In the genomic region with DNA sequence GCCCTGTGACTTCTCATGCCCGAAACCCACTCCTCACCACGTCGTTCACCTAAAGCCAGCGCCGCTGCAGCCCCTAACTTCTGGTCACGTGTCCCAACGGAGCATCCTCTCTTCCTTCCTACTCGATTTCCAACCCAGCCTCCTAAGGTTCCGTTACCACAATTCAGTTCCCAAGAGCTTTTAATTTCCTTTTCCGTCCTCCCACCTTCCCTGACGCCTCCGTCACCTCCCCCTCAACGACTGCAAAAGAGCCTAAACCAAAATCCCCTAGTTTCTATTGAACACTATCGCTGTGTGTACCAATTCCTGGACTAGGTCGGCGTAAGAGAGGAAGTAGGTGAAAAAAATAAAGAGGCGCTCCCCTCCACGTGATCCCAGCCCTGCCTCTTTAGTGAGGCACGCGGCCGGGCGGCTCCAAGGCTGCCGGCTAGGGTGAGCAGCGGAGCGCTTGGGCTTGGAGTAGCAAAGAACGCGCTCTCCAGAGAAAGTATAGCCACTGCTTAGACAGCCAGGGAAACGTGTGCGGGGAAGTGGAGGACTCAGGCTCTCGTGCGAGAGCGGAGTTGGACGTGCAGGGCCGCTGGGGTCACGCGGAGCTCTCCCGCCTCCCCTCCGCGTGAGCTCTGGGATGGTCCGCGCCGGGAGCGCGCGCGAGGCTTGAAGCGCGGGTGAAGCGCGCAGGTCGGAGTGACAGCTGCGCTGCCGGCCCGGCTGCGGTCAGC, we compare ENCODE assay signal across 1 cellular context.
TF ChIP-seq lines count a peak whose summit lies in the region.

A gene (plus strand): TSS at position 685 of the 722 bp plus-strand sequence.
A gene (minus strand): TSS at position 82 of the 722 bp plus-strand sequence. CDS start 1,189 bp downstream, outside the sequence.

TF ChIP-seq in HepG2, 621 proteins besides CTCF, POLR2A, EP300 and RAD21 (continued from another document and continues in another):
- TF ChIP-seq TCF12 (IDR thresholded peaks at IDR 0.05) (no peak), TCF12 (CRISPR knock-in tag; IDR thresholded peaks at IDR 0.05) (peak; percentile 51; the same call in 1 of the 2 replicates), KDM6A (CRISPR knock-in tag; IDR thresholded peaks at IDR 0.05; ENCODE audit: low read depth) (no peak), ZNF33A (CRISPR knock-in tag; IDR thresholded peaks at IDR 0.05; ENCODE audit: borderline replicate concordance) (no peak; the same call in 1 of the 2 replicates), HNF4G (IDR thresholded peaks at IDR 0.05; ENCODE audit: borderline replicate concordance, low read depth, low read length) (no peak), HNF4G (CRISPR knock-in tag; IDR thresholded peaks at IDR 0.05; ENCODE audit: borderline replicate concordance, low read depth) (no peak), FOXK2 (IDR thresholded peaks at IDR 0.05) (peak; percentile 99), ZNF709 (CRISPR knock-in tag; IDR thresholded peaks at IDR 0.05) (0 out of 2 replicates have a peak, but pooled peaks have one; percentile 51), ZKSCAN5 (CRISPR knock-in tag; IDR thresholded peaks at IDR 0.05) (no peak), SIN3A (IDR thresholded peaks at IDR 0.05; ENCODE audit: borderline replicate concordance, low read depth, low read length) (peak; percentile 99), RXRB (CRISPR knock-in tag; IDR thresholded peaks at IDR 0.05; ENCODE audit: borderline replicate concordance) (peak; percentile 56), RBFOX2 (IDR thresholded peaks at IDR 0.05; ENCODE audit: low read depth, low read length) (peak; percentile 55), ZNF775 (CRISPR knock-in tag; IDR thresholded peaks at IDR 0.05; ENCODE audit: borderline replicate concordance) (no peak), ZSCAN12 (CRISPR knock-in tag; IDR thresholded peaks at IDR 0.05) (no peak), ZNF616 (CRISPR knock-in tag; IDR thresholded peaks at IDR 0.05; ENCODE audit: low read depth) (0 out of 2 replicates have a peak, but pooled peaks have one; percentile 12), TOE1 (CRISPR knock-in tag; IDR thresholded peaks at IDR 0.05) (0 out of 2 replicates have a peak, but pooled peaks have one; percentile 90), ZNF619 (CRISPR knock-in tag; IDR thresholded peaks at IDR 0.05) (peak; percentile 77; the same call in 1 of the 2 replicates), TEAD2 (CRISPR knock-in tag; IDR thresholded peaks at IDR 0.05) (no peak), TAF15 (IDR thresholded peaks at IDR 0.05; ENCODE audit: low read depth, low read length, poor library complexity, severe bottlenecking) (no peak), KDM5B (CRISPR knock-in tag; IDR thresholded peaks at IDR 0.05; ENCODE audit: borderline replicate concordance) (peak; percentile 92), HNRNPL (IDR thresholded peaks at IDR 0.05; ENCODE audit: low read depth, low read length) (no peak), NFE2L2 (IDR thresholded peaks at IDR 0.05; ENCODE audit: low read length) (no peak), GZF1 (CRISPR knock-in tag; IDR thresholded peaks at IDR 0.05) (0 out of 2 replicates have a peak, but pooled peaks have one; percentile 34), IKZF4 (CRISPR knock-in tag; IDR thresholded peaks at IDR 0.05; ENCODE audit: borderline replicate concordance, low read depth, not compliant biosample characterization) (no peak), TAF1 (CRISPR knock-in tag; IDR thresholded peaks at IDR 0.05) (peak; percentile 81), ZNF333 (CRISPR knock-in tag; IDR thresholded peaks at IDR 0.05; ENCODE audit: borderline replicate concordance) (peak; percentile 62; the same call in 1 of the 2 replicates), EEA1 (CRISPR knock-in tag; IDR thresholded peaks at IDR 0.05; ENCODE audit: borderline replicate concordance) (no peak), NKX3-1 (CRISPR knock-in tag; IDR thresholded peaks at IDR 0.05) (no peak; the same call in 1 of the 2 replicates), ZNF430 (CRISPR knock-in tag; IDR thresholded peaks at IDR 0.05) (peak; percentile 82), KLF13 (CRISPR knock-in tag; IDR thresholded peaks at IDR 0.05) (no peak), SMAD3 (CRISPR knock-in tag; IDR thresholded peaks at IDR 0.05) (peak; percentile 19; the same call in 1 of the 2 replicates), ZNF292 (CRISPR knock-in tag; IDR thresholded peaks at IDR 0.05; ENCODE audit: borderline replicate concordance, low read depth) (no peak), POLR2AphosphoS5 (IDR thresholded peaks at IDR 0.05; ENCODE audit: low read depth, low read length) (peak; percentile 94), ZNF121 (CRISPR knock-in tag; IDR thresholded peaks at IDR 0.05) (no peak), ZNF274 (CRISPR knock-in tag; IDR thresholded peaks at IDR 0.05) (peak; percentile 81), GATA4 (IDR thresholded peaks at IDR 0.05; ENCODE audit: borderline replicate concordance, low read depth) (no peak), ZMYM4 (CRISPR knock-in tag; IDR thresholded peaks at IDR 0.05) (peak; percentile 85)
- TF ChIP-seq, protein P1, sequence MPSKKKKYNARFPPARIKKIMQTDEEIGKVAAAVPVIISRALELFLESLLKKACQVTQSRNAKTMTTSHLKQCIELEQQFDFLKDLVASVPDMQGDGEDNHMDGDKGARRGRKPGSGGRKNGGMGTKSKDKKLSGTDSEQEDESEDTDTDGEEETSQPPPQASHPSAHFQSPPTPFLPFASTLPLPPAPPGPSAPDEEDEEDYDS (CRISPR knock-in tag; IDR thresholded peaks at IDR 0.05), result peak; percentile 42
- TF ChIP-seq, protein P2, sequence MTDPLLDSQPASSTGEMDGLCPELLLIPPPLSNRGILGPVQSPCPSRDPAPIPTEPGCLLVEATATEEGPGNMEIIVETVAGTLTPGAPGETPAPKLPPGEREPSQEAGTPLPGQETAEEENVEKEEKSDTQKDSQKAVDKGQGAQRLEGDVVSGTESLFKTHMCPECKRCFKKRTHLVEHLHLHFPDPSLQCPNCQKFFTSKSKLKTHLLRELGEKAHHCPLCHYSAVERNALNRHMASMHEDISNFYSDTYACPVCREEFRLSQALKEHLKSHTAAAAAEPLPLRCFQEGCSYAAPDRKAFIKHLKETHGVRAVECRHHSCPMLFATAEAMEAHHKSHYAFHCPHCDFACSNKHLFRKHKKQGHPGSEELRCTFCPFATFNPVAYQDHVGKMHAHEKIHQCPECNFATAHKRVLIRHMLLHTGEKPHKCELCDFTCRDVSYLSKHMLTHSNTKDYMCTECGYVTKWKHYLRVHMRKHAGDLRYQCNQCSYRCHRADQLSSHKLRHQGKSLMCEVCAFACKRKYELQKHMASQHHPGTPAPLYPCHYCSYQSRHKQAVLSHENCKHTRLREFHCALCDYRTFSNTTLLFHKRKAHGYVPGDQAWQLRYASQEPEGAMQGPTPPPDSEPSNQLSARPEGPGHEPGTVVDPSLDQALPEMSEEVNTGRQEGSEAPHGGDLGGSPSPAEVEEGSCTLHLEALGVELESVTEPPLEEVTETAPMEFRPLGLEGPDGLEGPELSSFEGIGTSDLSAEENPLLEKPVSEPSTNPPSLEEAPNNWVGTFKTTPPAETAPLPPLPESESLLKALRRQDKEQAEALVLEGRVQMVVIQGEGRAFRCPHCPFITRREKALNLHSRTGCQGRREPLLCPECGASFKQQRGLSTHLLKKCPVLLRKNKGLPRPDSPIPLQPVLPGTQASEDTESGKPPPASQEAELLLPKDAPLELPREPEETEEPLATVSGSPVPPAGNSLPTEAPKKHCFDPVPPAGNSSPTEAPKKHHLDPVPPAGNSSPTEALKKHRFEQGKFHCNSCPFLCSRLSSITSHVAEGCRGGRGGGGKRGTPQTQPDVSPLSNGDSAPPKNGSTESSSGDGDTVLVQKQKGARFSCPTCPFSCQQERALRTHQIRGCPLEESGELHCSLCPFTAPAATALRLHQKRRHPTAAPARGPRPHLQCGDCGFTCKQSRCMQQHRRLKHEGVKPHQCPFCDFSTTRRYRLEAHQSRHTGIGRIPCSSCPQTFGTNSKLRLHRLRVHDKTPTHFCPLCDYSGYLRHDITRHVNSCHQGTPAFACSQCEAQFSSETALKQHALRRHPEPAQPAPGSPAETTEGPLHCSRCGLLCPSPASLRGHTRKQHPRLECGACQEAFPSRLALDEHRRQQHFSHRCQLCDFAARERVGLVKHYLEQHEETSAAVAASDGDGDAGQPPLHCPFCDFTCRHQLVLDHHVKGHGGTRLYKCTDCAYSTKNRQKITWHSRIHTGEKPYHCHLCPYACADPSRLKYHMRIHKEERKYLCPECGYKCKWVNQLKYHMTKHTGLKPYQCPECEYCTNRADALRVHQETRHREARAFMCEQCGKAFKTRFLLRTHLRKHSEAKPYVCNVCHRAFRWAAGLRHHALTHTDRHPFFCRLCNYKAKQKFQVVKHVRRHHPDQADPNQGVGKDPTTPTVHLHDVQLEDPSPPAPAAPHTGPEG (CRISPR knock-in tag; IDR thresholded peaks at IDR 0.05), result 0 out of 2 replicates have a peak, but pooled peaks have one; percentile 15
- TF ChIP-seq, protein P3, sequence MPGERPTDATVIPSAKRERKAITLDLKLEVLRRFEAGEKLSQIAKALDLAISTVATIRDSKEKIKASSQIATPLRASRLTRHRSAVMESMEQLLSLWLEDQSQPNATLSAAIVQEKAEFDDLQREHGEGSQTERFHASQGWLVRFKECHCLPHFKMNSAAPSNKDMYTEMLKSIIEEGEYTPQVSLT (CRISPR knock-in tag; IDR thresholded peaks at IDR 0.05; ENCODE audit: borderline replicate concordance, low read depth), result no peak
- TF ChIP-seq, protein P4, sequence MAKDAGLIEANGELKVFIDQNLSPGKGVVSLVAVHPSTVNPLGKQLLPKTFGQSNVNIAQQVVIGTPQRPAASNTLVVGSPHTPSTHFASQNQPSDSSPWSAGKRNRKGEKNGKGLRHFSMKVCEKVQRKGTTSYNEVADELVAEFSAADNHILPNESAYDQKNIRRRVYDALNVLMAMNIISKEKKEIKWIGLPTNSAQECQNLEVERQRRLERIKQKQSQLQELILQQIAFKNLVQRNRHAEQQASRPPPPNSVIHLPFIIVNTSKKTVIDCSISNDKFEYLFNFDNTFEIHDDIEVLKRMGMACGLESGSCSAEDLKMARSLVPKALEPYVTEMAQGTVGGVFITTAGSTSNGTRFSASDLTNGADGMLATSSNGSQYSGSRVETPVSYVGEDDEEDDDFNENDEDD (CRISPR knock-in tag; IDR thresholded peaks at IDR 0.05; ENCODE audit: borderline replicate concordance), result peak; percentile 99
- TF ChIP-seq, protein P5, sequence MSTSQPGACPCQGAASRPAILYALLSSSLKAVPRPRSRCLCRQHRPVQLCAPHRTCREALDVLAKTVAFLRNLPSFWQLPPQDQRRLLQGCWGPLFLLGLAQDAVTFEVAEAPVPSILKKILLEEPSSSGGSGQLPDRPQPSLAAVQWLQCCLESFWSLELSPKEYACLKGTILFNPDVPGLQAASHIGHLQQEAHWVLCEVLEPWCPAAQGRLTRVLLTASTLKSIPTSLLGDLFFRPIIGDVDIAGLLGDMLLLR (CRISPR knock-in tag; IDR thresholded peaks at IDR 0.05), result peak; percentile 95
- TF ChIP-seq, protein P6, sequence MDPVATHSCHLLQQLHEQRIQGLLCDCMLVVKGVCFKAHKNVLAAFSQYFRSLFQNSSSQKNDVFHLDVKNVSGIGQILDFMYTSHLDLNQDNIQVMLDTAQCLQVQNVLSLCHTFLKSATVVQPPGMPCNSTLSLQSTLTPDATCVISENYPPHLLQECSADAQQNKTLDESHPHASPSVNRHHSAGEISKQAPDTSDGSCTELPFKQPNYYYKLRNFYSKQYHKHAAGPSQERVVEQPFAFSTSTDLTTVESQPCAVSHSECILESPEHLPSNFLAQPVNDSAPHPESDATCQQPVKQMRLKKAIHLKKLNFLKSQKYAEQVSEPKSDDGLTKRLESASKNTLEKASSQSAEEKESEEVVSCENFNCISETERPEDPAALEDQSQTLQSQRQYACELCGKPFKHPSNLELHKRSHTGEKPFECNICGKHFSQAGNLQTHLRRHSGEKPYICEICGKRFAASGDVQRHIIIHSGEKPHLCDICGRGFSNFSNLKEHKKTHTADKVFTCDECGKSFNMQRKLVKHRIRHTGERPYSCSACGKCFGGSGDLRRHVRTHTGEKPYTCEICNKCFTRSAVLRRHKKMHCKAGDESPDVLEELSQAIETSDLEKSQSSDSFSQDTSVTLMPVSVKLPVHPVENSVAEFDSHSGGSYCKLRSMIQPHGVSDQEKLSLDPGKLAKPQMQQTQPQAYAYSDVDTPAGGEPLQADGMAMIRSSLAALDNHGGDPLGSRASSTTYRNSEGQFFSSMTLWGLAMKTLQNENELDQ (CRISPR knock-in tag; IDR thresholded peaks at IDR 0.05; ENCODE audit: borderline replicate concordance), result peak; percentile 5; the same call in 1 of the 2 replicates
- TF ChIP-seq, protein P7, sequence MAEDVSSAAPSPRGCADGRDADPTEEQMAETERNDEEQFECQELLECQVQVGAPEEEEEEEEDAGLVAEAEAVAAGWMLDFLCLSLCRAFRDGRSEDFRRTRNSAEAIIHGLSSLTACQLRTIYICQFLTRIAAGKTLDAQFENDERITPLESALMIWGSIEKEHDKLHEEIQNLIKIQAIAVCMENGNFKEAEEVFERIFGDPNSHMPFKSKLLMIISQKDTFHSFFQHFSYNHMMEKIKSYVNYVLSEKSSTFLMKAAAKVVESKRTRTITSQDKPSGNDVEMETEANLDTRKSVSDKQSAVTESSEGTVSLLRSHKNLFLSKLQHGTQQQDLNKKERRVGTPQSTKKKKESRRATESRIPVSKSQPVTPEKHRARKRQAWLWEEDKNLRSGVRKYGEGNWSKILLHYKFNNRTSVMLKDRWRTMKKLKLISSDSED (CRISPR knock-in tag; IDR thresholded peaks at IDR 0.05), result peak; percentile 61; the same call in 1 of the 2 replicates
- TF ChIP-seq, protein P8, sequence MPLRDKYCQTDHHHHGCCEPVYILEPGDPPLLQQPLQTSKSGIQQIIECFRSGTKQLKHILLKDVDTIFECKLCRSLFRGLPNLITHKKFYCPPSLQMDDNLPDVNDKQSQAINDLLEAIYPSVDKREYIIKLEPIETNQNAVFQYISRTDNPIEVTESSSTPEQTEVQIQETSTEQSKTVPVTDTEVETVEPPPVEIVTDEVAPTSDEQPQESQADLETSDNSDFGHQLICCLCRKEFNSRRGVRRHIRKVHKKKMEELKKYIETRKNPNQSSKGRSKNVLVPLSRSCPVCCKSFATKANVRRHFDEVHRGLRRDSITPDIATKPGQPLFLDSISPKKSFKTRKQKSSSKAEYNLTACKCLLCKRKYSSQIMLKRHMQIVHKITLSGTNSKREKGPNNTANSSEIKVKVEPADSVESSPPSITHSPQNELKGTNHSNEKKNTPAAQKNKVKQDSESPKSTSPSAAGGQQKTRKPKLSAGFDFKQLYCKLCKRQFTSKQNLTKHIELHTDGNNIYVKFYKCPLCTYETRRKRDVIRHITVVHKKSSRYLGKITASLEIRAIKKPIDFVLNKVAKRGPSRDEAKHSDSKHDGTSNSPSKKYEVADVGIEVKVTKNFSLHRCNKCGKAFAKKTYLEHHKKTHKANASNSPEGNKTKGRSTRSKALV (CRISPR knock-in tag; IDR thresholded peaks at IDR 0.05), result peak; percentile 81
- TF ChIP-seq, protein P9, sequence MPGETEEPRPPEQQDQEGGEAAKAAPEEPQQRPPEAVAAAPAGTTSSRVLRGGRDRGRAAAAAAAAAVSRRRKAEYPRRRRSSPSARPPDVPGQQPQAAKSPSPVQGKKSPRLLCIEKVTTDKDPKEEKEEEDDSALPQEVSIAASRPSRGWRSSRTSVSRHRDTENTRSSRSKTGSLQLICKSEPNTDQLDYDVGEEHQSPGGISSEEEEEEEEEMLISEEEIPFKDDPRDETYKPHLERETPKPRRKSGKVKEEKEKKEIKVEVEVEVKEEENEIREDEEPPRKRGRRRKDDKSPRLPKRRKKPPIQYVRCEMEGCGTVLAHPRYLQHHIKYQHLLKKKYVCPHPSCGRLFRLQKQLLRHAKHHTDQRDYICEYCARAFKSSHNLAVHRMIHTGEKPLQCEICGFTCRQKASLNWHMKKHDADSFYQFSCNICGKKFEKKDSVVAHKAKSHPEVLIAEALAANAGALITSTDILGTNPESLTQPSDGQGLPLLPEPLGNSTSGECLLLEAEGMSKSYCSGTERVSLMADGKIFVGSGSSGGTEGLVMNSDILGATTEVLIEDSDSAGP (CRISPR knock-in tag; IDR thresholded peaks at IDR 0.05; ENCODE audit: borderline replicate concordance), result peak; percentile 91; the same call in 1 of the 2 replicates
